Comparison of ENCODE assay signal across 6 cellular contexts in genomic region chr15:43918717-43919116, GRCh38.
"Had no signal": no experiment of that assay in that cellular context is flagged by ENCODE, and none has a peak within 500 bp of the region (broad histone marks: within the 10 kb centered on the region; RNA-seq: fewer than 3 reads in every experiment).

No MANE protein-coding gene starts in this region.

- H2AFZ ChIP-seq: GM23248 had no signal

- H3K4me3 ChIP-seq: GM23248, HAP-1 had no signal

- DNase-seq: GM23248, GOT3, H7, HFFc6 had no signal

- H3K36me3 ChIP-seq: HAP-1 had no signal

- H3K9me3 ChIP-seq: HAP-1 had no signal

- H3K27ac ChIP-seq: GM23248, HL-60 had no signal

- H3K9ac ChIP-seq: GM23248 had no signal
